In genomic region chr7:151408839-151409554, GRCh38 we compare ENCODE assay signal across 8 cellular contexts. TPM values are rescaled to one million over a fixed set of nuclear protein-coding genes. Genes with fewer than 3 reads are reported as not detected.
DNase-seq lines count a peak whose midpoint lies in the region; ATAC-seq and TF ChIP-seq lines count a peak whose summit lies in the region.

No MANE protein-coding gene starts in this region.

- peak; percentile 76 for ATAC-seq in HG02759 (IDR thresholded peaks at IDR 0.05; ENCODE audit: unreplicated experiment)
- peak in 2 of 4 donors; percentile 14 to 23 for ATAC-seq in psoas muscle
- ATAC-seq in GM19395 (IDR thresholded peaks at IDR 0.05; ENCODE audit: unreplicated experiment), result no peak
- ATAC-seq in GM21723 (IDR thresholded peaks at IDR 0.05; ENCODE audit: unreplicated experiment), result no peak

- 22 to 29% (median 26%) methylated on average over 41 to 47 of the region's 47 CpGs for WGBS in psoas muscle, 3 donors

- H3K27me3 Mint-ChIP-seq in activated CD4-positive, alpha-beta memory T cell treated with anti-CD3 and anti-CD28 coated beads, Interleukin-2, amount 10 ng/mL, durations not matched to agents 7 days and 5 days, result peaks cover 44% of the 10 kb centered on the region

- CTCF ChIA-PET in activated CD4-positive, alpha-beta memory T cell treated with anti-CD3 and anti-CD28 coated beads, Interleukin-2, amount 10 ng/mL, durations not matched to agents 7 days and 5 days (lab: Charles Lee), result no interaction called here

- H3K36me3 ChIP-seq in psoas muscle (ENCODE audit: insufficient read depth in 1 of 2, low read depth in 1 of 2), result no peaks in the 10 kb centered on the region

- peak overlapping the region; percentile 65 for H3K4me3 Mint-ChIP-seq in activated CD4-positive, alpha-beta memory T cell treated with anti-CD3 and anti-CD28 coated beads, Interleukin-2, amount 10 ng/mL, durations not matched to agents 7 days and 5 days

- intact Hi-C loops in psoas muscle (cut with DNase I), result no loop called here

- DNase-seq in CD1c-positive myeloid dendritic cell (ENCODE audit: extremely low spot score), result peak; percentile 54
- DNase-seq in activated CD4-positive, alpha-beta memory T cell treated with anti-CD3 and anti-CD28 coated beads, Interleukin-2, amount 10 ng/mL, durations not matched to agents 7 days and 5 days, result peak; percentile 68
- DNase-seq in germinal center (ENCODE audit: low spot score), result peak; percentile 54
- DNase-seq in psoas muscle, result peak in 1 of 2 donors; percentile 40
- no peak for DNase-seq in inferior parietal cortex (ENCODE audit: extremely low spot score)

- H3K9me3 Mint-ChIP-seq in activated CD4-positive, alpha-beta memory T cell treated with anti-CD3 and anti-CD28 coated beads, Interleukin-2, amount 10 ng/mL, durations not matched to agents 7 days and 5 days, result no peaks in the 10 kb centered on the region

- peaks cover 26% of the 10 kb centered on the region for H3K4me1 Mint-ChIP-seq in activated CD4-positive, alpha-beta memory T cell treated with anti-CD3 and anti-CD28 coated beads, Interleukin-2, amount 10 ng/mL, durations not matched to agents 7 days and 5 days

- H3K27me3 ChIP-seq in psoas muscle (ENCODE audit: insufficient read depth in 3 of 3, low read length in 2 of 3), result peaks cover 0 to 59% (median 20%) of the 10 kb centered on the region in 3 donors

- peak overlapping the region; percentile 68 for H3K27ac Mint-ChIP-seq in activated CD4-positive, alpha-beta memory T cell treated with anti-CD3 and anti-CD28 coated beads, Interleukin-2, amount 10 ng/mL, durations not matched to agents 7 days and 5 days

- no peaks in the 10 kb centered on the region for H3K9me3 ChIP-seq in psoas muscle

- H3K27ac ChIP-seq in psoas muscle, result no peak overlapping the region

- peaks cover 10% of the 10 kb centered on the region for H3K4me1 ChIP-seq in psoas muscle

- TF ChIP-seq CTCF in psoas muscle (IDR thresholded peaks at IDR 0.05), result no peak

- POLR2A ChIA-PET in activated CD4-positive, alpha-beta memory T cell treated with anti-CD3 and anti-CD28 coated beads, Interleukin-2, amount 10 ng/mL, durations not matched to agents 7 days and 5 days (lab: Charles Lee), result interaction anchor here (0.9 to 1.7 kb wide), 2 partner anchors 21 to 111 kb away, joined by 3 to 7 read pairs; partner anchors contain the start of gene RHEB

- peaks cover 6% of the 10 kb centered on the region for H3K36me3 Mint-ChIP-seq in activated CD4-positive, alpha-beta memory T cell treated with anti-CD3 and anti-CD28 coated beads, Interleukin-2, amount 10 ng/mL, durations not matched to agents 7 days and 5 days (ENCODE audit: low read depth)

- peak overlapping the region; percentile 62 for H3K4me3 ChIP-seq in psoas muscle

RNA-seq across cellular contexts. Expression of gene WDR86, which starts 0.8 kb away (rescaled TPM):
- 1 to 10 TPM in 1 of 2 experiments, under 1 TPM in 1; 0.50 to 1.1 TPM for total RNA-seq in activated CD4-positive, alpha-beta memory T cell treated with anti-CD3 and anti-CD28 coated beads, Interleukin-2, amount 10 ng/mL, durations not matched to agents 7 days and 5 days
- under 1 TPM in 3 of 4 donors, not detected in 1; 0.29 to 0.44 (median 0.34) TPM for total RNA-seq in psoas muscle
- under 1 TPM in 2 of 3 donors, not detected in 1; 0.03 to 0.20 TPM for polyA plus RNA-seq in psoas muscle

RNA-seq across cellular contexts. Expression of gene CRYGN, which starts 30.9 kb away (rescaled TPM):
- under 1 TPM in 1 of 2 experiments, not detected in 1; 0.35 TPM for total RNA-seq in activated CD4-positive, alpha-beta memory T cell treated with anti-CD3 and anti-CD28 coated beads, Interleukin-2, amount 10 ng/mL, durations not matched to agents 7 days and 5 days
- total RNA-seq in psoas muscle, result under 1 TPM in 1 of 4 donors, not detected in 3; 0.15 TPM
- under 1 TPM in 1 of 3 donors, not detected in 2; 0.12 TPM for polyA plus RNA-seq in psoas muscle
